ENCODE assay signal across 1 cellular context in genomic region chr2:170181602-170182001, GRCh38.
A peak's percentile ranks its signal among the peaks of the same experiment; 100 is the strongest.
TF ChIP-seq lines count a peak whose summit lies in the region.

No MANE protein-coding gene starts in this region.

TF ChIP-seq in GM12878, 131 proteins besides CTCF, POLR2A, EP300 and RAD21:
- no peak for TF ChIP-seq YBX1 (IDR thresholded peaks at IDR 0.05)
- no peak for TF ChIP-seq E2F4 (IDR thresholded peaks at IDR 0.05; ENCODE audit: low read depth, low read length)
- no peak for TF ChIP-seq CHD4 (IDR thresholded peaks at IDR 0.05)
- TF ChIP-seq SIX5 (IDR thresholded peaks at IDR 0.05; ENCODE audit: low read depth, low read length, severe bottlenecking), result no peak
- TF ChIP-seq ZBTB40 (IDR thresholded peaks at IDR 0.05; ENCODE audit: borderline replicate concordance), result 0 out of 2 replicates have a peak, but pooled peaks have one; percentile 39
- no peak for TF ChIP-seq CHD2 (IDR thresholded peaks at IDR 0.05; ENCODE audit: borderline replicate concordance, low read depth, low read length)
- TF ChIP-seq SMAD1 (IDR thresholded peaks at IDR 0.05; ENCODE audit: low read depth, partially characterized antibody), result no peak
- TF ChIP-seq, protein P1, sequence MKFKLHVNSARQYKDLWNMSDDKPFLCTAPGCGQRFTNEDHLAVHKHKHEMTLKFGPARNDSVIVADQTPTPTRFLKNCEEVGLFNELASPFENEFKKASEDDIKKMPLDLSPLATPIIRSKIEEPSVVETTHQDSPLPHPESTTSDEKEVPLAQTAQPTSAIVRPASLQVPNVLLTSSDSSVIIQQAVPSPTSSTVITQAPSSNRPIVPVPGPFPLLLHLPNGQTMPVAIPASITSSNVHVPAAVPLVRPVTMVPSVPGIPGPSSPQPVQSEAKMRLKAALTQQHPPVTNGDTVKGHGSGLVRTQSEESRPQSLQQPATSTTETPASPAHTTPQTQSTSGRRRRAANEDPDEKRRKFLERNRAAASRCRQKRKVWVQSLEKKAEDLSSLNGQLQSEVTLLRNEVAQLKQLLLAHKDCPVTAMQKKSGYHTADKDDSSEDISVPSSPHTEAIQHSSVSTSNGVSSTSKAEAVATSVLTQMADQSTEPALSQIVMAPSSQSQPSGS (IDR thresholded peaks at IDR 0.05; ENCODE audit: low read length), result no peak
- no peak for TF ChIP-seq ZBED1 (IDR thresholded peaks at IDR 0.05; ENCODE audit: borderline replicate concordance)
- TF ChIP-seq CREB1 (IDR thresholded peaks at IDR 0.05; ENCODE audit: low read depth), result no peak
- TF ChIP-seq, protein P2, sequence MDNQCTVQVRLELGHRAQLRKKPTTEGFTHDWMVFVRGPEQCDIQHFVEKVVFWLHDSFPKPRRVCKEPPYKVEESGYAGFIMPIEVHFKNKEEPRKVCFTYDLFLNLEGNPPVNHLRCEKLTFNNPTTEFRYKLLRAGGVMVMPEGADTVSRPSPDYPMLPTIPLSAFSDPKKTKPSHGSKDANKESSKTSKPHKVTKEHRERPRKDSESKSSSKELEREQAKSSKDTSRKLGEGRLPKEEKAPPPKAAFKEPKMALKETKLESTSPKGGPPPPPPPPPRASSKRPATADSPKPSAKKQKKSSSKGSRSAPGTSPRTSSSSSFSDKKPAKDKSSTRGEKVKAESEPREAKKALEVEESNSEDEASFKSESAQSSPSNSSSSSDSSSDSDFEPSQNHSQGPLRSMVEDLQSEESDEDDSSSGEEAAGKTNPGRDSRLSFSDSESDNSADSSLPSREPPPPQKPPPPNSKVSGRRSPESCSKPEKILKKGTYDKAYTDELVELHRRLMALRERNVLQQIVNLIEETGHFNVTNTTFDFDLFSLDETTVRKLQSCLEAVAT (IDR thresholded peaks at IDR 0.05), result peak; percentile 93
TF ChIP-seq in GM12878: peak in this region for 2.
